ENCODE assay signal across 27 cellular contexts in the genomic region with DNA sequence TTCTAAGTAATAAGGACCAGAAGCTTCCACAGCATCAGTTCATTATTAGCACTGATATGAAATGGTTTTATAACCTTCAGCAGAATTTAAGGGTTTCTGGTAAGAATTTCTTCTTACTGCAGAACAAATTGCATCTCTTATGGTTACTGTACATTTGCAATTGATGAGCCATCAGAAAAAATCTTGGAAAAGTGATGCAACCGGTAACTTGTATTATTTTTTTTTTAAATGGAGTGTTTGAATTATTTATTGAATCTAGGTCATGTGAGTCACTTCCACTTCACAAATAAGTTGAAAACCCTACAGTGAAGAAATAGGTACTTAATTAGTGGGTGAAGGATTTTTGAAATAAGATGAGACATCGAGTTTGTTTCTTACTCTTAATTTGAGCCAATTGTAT.
"Had no signal": no experiment of that assay in that cellular context is flagged by ENCODE, and none has a peak within 500 bp of the region (broad histone marks: within the 10 kb centered on the region; RNA-seq: fewer than 3 reads in every experiment).

No MANE protein-coding gene starts in this region.

- H3K4me1 Mint-ChIP-seq: activated CD4-positive, alpha-beta T cell treated with anti-CD3 and anti-CD28 coated beads, Interleukin-2, amount 10 ng/mL, durations not matched to agents 7 days and 5 days; central memory CD8-positive, alpha-beta T cell had no signal

- H3K4me3 Mint-ChIP-seq: activated CD4-positive, alpha-beta T cell treated with anti-CD3 and anti-CD28 coated beads, Interleukin-2, amount 10 ng/mL, durations not matched to agents 7 days and 5 days; activated CD8-positive, alpha-beta T cell treated with anti-CD3 and anti-CD28 coated beads, Interleukin-2, amount 10 ng/mL, durations not matched to agents 7 days and 5 days; activated naive CD4-positive, alpha-beta T cell treated with anti-CD3 and anti-CD28 coated beads for 36 hours; activated T-cell treated with anti-CD3 and anti-CD28 coated beads, Interleukin-2, amount 50 U/mL, for 24 hours; central memory CD8-positive, alpha-beta T cell; T-helper 1 cell treated with Interleukin-12 subunit alpha and Interleukin-12 subunit beta and Interleukin-4 antibody, amounts not matched to agents 30 μg/mL and 1 μg/mL, for 36 hours; T-helper 2 cell treated with Interferon-gamma antibody and Interleukin-4, amounts not matched to agents 5 μg/mL and 100 μg/mL, for 36 hours had no signal

- H3K9ac ChIP-seq: SK-N-SH had no signal

- H3K27ac ChIP-seq: brain microvascular endothelial cell, cardiac muscle cell, SJSA1 had no signal

- H3K27ac Mint-ChIP-seq: activated CD4-positive, alpha-beta T cell treated with anti-CD3 and anti-CD28 coated beads, Interleukin-2, amount 10 ng/mL, durations not matched to agents 7 days and 5 days; activated CD8-positive, alpha-beta T cell treated with anti-CD3 and anti-CD28 coated beads, Interleukin-2, amount 10 ng/mL, durations not matched to agents 7 days and 5 days; activated naive CD4-positive, alpha-beta T cell treated with anti-CD3 and anti-CD28 coated beads for 36 hours; activated naive CD4-positive, alpha-beta T cell treated with anti-CD3 and anti-CD28 coated beads, Interleukin-2, amount 50 U/mL, for 72 hours; activated T-cell treated with anti-CD3 and anti-CD28 coated beads, Interleukin-2, amount 50 U/mL, for 24 hours; activated T-helper 2 cell treated with anti-CD3 and anti-CD28 coated beads, Interferon-gamma antibody, Interleukin-2, Interleukin-4, amounts not matched to agents 10 μg/mL and 5 μg/mL and 100 μg/mL, durations not matched to agents 14 hours and 24 hours and 36 hours; T-helper 1 cell treated with Interleukin-12 subunit alpha and Interleukin-12 subunit beta and Interleukin-4 antibody, amounts not matched to agents 30 μg/mL and 1 μg/mL, for 36 hours; T-helper 2 cell treated with Interferon-gamma antibody and Interleukin-4, amounts not matched to agents 5 μg/mL and 100 μg/mL, for 36 hours had no signal

- H3K4me3 ChIP-seq: cardiac muscle cell, SJSA1 had no signal

- ATAC-seq: activated CD8-positive, alpha-beta T cell treated with anti-CD3 and anti-CD28 coated beads, Interleukin-2, amount 10 ng/mL, durations not matched to agents 7 days and 5 days; activated naive CD4-positive, alpha-beta T cell treated with anti-CD3 and anti-CD28 coated beads, Interleukin-2, amount 50 U/mL, for 72 hours; Panc1 had no signal

- H3K9me3 Mint-ChIP-seq: activated CD4-positive, alpha-beta T cell treated with anti-CD3 and anti-CD28 coated beads, Interleukin-2, amount 10 ng/mL, durations not matched to agents 7 days and 5 days; activated naive CD4-positive, alpha-beta T cell treated with anti-CD3 and anti-CD28 coated beads for 36 hours; activated T-cell treated with anti-CD3 and anti-CD28 coated beads, Interleukin-2, amount 50 U/mL, for 24 hours; activated T-helper 2 cell treated with anti-CD3 and anti-CD28 coated beads, Interferon-gamma antibody, Interleukin-2, Interleukin-4, amounts not matched to agents 10 μg/mL and 5 μg/mL and 100 μg/mL, durations not matched to agents 14 hours and 24 hours and 36 hours; T-helper 1 cell treated with Interleukin-12 subunit alpha and Interleukin-12 subunit beta and Interleukin-4 antibody, amounts not matched to agents 30 μg/mL and 1 μg/mL, for 36 hours; T-helper 2 cell treated with Interferon-gamma antibody and Interleukin-4, amounts not matched to agents 5 μg/mL and 100 μg/mL, for 36 hours had no signal

- H3K4me2 ChIP-seq: SK-N-SH had no signal

- H3K27me3 Mint-ChIP-seq: activated CD4-positive, alpha-beta T cell treated with anti-CD3 and anti-CD28 coated beads, Interleukin-2, amount 10 ng/mL, durations not matched to agents 7 days and 5 days; activated T-cell treated with anti-CD3 and anti-CD28 coated beads, Interleukin-2, amount 50 U/mL, for 24 hours; central memory CD8-positive, alpha-beta T cell had no signal

- H3K9me2 ChIP-seq: SK-N-SH had no signal

- H3K9me3 ChIP-seq: SJSA1, SK-N-SH had no signal

- H3K36me3 Mint-ChIP-seq: activated naive CD4-positive, alpha-beta T cell treated with anti-CD3 and anti-CD28 coated beads, Interleukin-2, amount 50 U/mL, for 72 hours had no signal

- FAIRE-seq: TTC549 had no signal

- H3K36me3 ChIP-seq: brain microvascular endothelial cell, cardiac muscle cell, SJSA1 had no signal

- H3K27me3 ChIP-seq: brain microvascular endothelial cell, cardiac muscle cell, SJSA1 had no signal

- DNase-seq: activated CD4-positive, alpha-beta T cell treated with anti-CD3 and anti-CD28 coated beads, Interleukin-2, amount 10 ng/mL, durations not matched to agents 7 days and 5 days; activated CD4-positive, alpha-beta T cell treated with anti-CD3 and anti-CD28 coated beads, Interleukin-2, amount 50 U/mL, for 48 hours; activated CD8-positive, alpha-beta T cell treated with anti-CD3 and anti-CD28 coated beads, Interleukin-2, amount 10 ng/mL, durations not matched to agents 7 days and 5 days; activated gamma-delta T cell; activated naive CD4-positive, alpha-beta T cell treated with anti-CD3 and anti-CD28 coated beads for 36 hours; activated T-cell treated with anti-CD3 and anti-CD28 coated beads, Interleukin-2, amount 50 U/mL, for 24 hours; anterior cingulate cortex; brain microvascular endothelial cell; Karpas-422; NCI-H1048; NCI-H1105 treated with DMSO at 0.1 percent for 48 hours; NCI-H1436; NCI-H1694; NCI-H1930; NCI-H345; NCI-H524 treated with DMSO at 0.1 percent for 48 hours; SHP77; SK-N-SH had no signal

- H3K4me1 ChIP-seq: SJSA1 had no signal
